28 cellular contexts compared by ENCODE assay signal in the genomic region with DNA sequence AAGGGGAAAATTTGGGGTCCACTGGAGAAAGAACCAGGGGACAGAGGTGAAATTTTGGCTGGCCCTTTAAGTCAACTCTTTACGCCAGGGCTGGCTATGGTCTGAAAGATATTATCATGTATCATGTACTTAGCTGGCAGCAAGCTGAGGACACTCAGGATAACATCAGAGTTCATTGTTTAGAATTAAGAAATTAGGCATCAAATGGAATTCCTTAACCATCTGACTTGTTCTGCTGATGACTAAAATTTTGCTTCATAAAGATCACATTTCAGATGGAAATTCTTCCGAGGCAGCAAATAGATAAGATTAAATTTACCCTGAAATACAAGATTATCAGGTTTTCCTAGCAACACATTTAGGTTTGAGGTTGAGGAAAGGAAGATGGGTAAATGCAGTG.
"Had no signal": no experiment of that assay in that cellular context is flagged by ENCODE, and none has a peak within 500 bp of the region (broad histone marks: within the 10 kb centered on the region; RNA-seq: fewer than 3 reads in every experiment).

No MANE protein-coding gene starts in this region.

- H3K4me1 ChIP-seq: Peyer's patch had no signal

- H3K9me3 ChIP-seq: MG63, Peyer's patch had no signal

- H3K4me3 ChIP-seq: cardiac muscle cell, MG63, Peyer's patch had no signal

- H3K27ac Mint-ChIP-seq: activated CD8-positive, alpha-beta T cell treated with anti-CD3 and anti-CD28 coated beads, Interleukin-2, amount 10 ng/mL, durations not matched to agents 7 days and 5 days; activated naive CD8-positive, alpha-beta T cell treated with anti-CD3 and anti-CD28 coated beads, Interleukin-2, amount 10 ng/mL, durations not matched to agents 7 days and 5 days; brain; T-helper 17 cell; WTC11 had no signal

- H3K27me3 Mint-ChIP-seq: brain had no signal

- H3K9me3 Mint-ChIP-seq: activated naive CD8-positive, alpha-beta T cell treated with anti-CD3 and anti-CD28 coated beads, Interleukin-2, amount 10 ng/mL, durations not matched to agents 7 days and 5 days; brain; WTC11 had no signal

- H3K4me1 Mint-ChIP-seq: activated naive CD8-positive, alpha-beta T cell treated with anti-CD3 and anti-CD28 coated beads, Interleukin-2, amount 10 ng/mL, durations not matched to agents 7 days and 5 days; brain; T-helper 17 cell; WTC11 had no signal

- H3K27ac ChIP-seq: cardiac muscle cell, KMS-11, Peyer's patch, RWPE1 had no signal

- DNase-seq: activated CD4-positive, alpha-beta T cell treated with anti-CD3 and anti-CD28 coated beads for 48 hours; activated CD4-positive, alpha-beta T cell treated with anti-CD3 and anti-CD28 coated beads, Interleukin-2, amount 50 U/mL, for 4 hours; activated CD4-positive, CD25-positive, alpha-beta regulatory T cell treated with anti-CD3 and anti-CD28 coated beads, Interleukin-2, amount 50 U/mL, for 72 hours; activated CD8-positive, alpha-beta memory T cell treated with anti-CD3 and anti-CD28 coated beads, Interleukin-2, amount 50 U/mL, for 48 hours; activated CD8-positive, alpha-beta T cell treated with anti-CD3 and anti-CD28 coated beads, Interleukin-2, amount 10 ng/mL, durations not matched to agents 7 days and 5 days; activated naive CD4-positive, alpha-beta T cell treated with anti-CD3 and anti-CD28 coated beads, Interleukin-2, amount 50 U/mL, for 16 hours; activated naive CD8-positive, alpha-beta T cell treated with anti-CD3 and anti-CD28 coated beads, Interleukin-2, amount 10 ng/mL, durations not matched to agents 7 days and 5 days; activated T-cell treated with anti-CD3 and anti-CD28 coated beads, Interleukin-2, amount 50 U/mL, for 1 hour; amygdala; MG63; MV-4-11; NCI-H1105 treated with DMSO at 0.1 percent for 48 hours; NCI-H1436 treated with DMSO at 0.1 percent for 48 hours; NCI-H187; NCI-H2081; NCI-H510A treated with DMSO at 0.1 percent for 48 hours; NCI-H69; NK-92 treated with Interleukin-12 subunit alpha and Interleukin-12 subunit beta, amount 100 ng/mL, for 24 hours; OCI-M1; Peyer's patch; SHP77 treated with DMSO at 0.1 percent for 48 hours; T-helper 17 cell; T-helper 9 cell had no signal

- H3K36me3 ChIP-seq: cardiac muscle cell, MG63, Peyer's patch had no signal

- H3K4me3 Mint-ChIP-seq: activated CD8-positive, alpha-beta T cell treated with anti-CD3 and anti-CD28 coated beads, Interleukin-2, amount 10 ng/mL, durations not matched to agents 7 days and 5 days; activated naive CD8-positive, alpha-beta T cell treated with anti-CD3 and anti-CD28 coated beads, Interleukin-2, amount 10 ng/mL, durations not matched to agents 7 days and 5 days; brain; T-helper 17 cell; WTC11 had no signal

- H3K36me3 Mint-ChIP-seq: activated naive CD8-positive, alpha-beta T cell treated with anti-CD3 and anti-CD28 coated beads, Interleukin-2, amount 10 ng/mL, durations not matched to agents 7 days and 5 days; WTC11 had no signal

- ATAC-seq: activated CD8-positive, alpha-beta T cell treated with anti-CD3 and anti-CD28 coated beads, Interleukin-2, amount 10 ng/mL, durations not matched to agents 7 days and 5 days; T-helper 17 cell; WTC11 had no signal

- H3K27me3 ChIP-seq: cardiac muscle cell, MG63, Peyer's patch had no signal
